8 cellular contexts compared by ENCODE assay signal in the genomic region with DNA sequence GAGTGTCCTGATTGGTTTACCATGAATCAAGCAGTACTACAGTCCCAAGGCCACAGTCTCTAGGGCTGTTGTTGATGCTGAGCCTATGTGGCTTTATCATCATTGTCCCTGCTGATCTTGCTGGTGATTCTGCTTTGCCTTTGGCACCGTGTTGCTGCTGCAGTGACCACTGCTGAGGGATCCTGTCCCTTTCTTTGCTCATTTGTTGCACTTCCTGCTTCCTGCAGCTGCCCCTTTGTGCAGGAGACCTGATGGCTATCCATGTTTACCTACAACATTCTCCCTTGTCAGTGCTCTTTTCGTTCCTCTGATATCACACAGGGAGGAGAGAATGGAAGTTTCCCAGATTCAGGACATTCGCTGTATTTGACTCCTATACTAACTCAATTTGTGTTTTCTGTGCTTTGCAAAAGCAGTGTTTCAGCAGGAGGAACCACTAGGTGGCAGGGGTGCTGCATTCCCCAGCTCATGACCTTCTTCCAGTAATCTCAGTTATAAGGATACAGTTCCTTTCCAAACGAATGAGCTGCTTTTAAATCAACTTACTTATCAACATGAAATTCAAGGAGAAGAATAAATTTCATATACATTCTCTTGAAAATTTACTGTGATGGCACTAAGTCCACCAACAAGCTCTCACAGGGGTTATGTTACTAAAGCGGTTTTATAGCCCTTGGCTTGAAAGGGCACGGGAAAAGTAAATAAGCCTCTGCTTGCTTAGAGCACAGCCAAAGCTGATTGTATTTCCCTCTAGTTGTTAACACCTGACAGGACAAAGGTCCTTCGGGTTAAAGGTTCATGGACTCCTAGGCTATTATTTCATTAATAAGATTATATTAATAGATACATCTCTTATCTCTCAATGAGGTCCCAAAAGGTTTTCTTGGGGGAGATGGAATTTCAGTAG. TPM values are rescaled to one million over a fixed set of nuclear protein-coding genes. Genes with fewer than 3 reads are reported as not detected.
DNase-seq lines count a peak whose midpoint lies in the region; ATAC-seq and TF ChIP-seq lines count a peak whose summit lies in the region.

No MANE protein-coding gene starts in this region.

- no peaks in the 10 kb centered on the region for H3K79me1 ChIP-seq in neuronal stem cell (ENCODE audit: low read depth, low read length)

- no peaks in the 10 kb centered on the region for H3K36me3 Mint-ChIP-seq in activated T-helper 2 cell treated with anti-CD3 and anti-CD28 coated beads, Interferon-gamma antibody, Interleukin-2, Interleukin-4, amounts not matched to agents 10 μg/mL and 5 μg/mL and 100 μg/mL, durations not matched to agents 14 hours and 24 hours and 36 hours (ENCODE audit: low read depth)

- no CpG with 5 or more reads among the region's 7 CpGs for WGBS in neuronal stem cell (ENCODE audit: extremely low coverage in 2 of 2, insufficient read length in 2 of 2, insufficient replicate concordance in 1 of 2), 2 donors
- WGBS in tibial nerve, 2 donors = 18 to 20% methylated on average over 7 of the region's 7 CpGs

- no peak overlapping the region for H3K4me3 ChIP-seq in Peyer's patch
- H3K4me3 ChIP-seq in neuronal stem cell (ENCODE audit: low read length in 2 of 2) = peak overlapping the region in 1 of 2 donors; percentile 26
- H3K4me3 ChIP-seq in tibial nerve = no peak overlapping the region

- TF ChIP-seq POLR2A in Peyer's patch (IDR thresholded peaks at IDR 0.05) = no peak
- no peak for TF ChIP-seq POLR2A in tibial nerve (IDR thresholded peaks at IDR 0.05)

- H3K9me3 Mint-ChIP-seq in activated T-helper 2 cell treated with anti-CD3 and anti-CD28 coated beads, Interferon-gamma antibody, Interleukin-2, Interleukin-4, amounts not matched to agents 10 μg/mL and 5 μg/mL and 100 μg/mL, durations not matched to agents 14 hours and 24 hours and 36 hours = no peaks in the 10 kb centered on the region

- H3K27me3 ChIP-seq in Peyer's patch (no peaks in the 10 kb centered on the region), foreskin keratinocyte (no peaks in the 10 kb centered on the region), neuronal stem cell (ENCODE audit: control insufficient read depth in 3 of 3, insufficient read depth in 3 of 3, low read depth in 1 of 3, low read length in 3 of 3) (no peaks in the 10 kb centered on the region), tibial nerve (no peaks in the 10 kb centered on the region)

- no peak overlapping the region for H3K18ac ChIP-seq in neuronal stem cell (ENCODE audit: low read length)

- no peak overlapping the region for H2BK5ac ChIP-seq in neuronal stem cell (ENCODE audit: low read length)

- H2AFZ ChIP-seq in neuronal stem cell (ENCODE audit: low read length) = peak overlapping the region; percentile 83

- DNase-seq in DMS79 treated with DMSO at 0.1 percent for 48 hours (lab: John Stamatoyannopoulos, UW) = peak; percentile 43
- DNase-seq in DMS79 (lab: John Stamatoyannopoulos, UW) = no peak
- DNase-seq in HT-29 (ENCODE audit: low spot score) = peak; percentile 76
- DNase-seq in Peyer's patch = peak; percentile 58 to 86 (median 58)
- DNase-seq in activated T-helper 2 cell treated with anti-CD3 and anti-CD28 coated beads, Interferon-gamma antibody, Interleukin-2, Interleukin-4, amounts not matched to agents 10 μg/mL and 5 μg/mL and 100 μg/mL, durations not matched to agents 14 hours and 24 hours and 36 hours (ENCODE audit: low spot score) = peak; percentile 34
- DNase-seq in foreskin keratinocyte = peak in 1 of 2 donors; percentile 48
- peak; percentile 43 for DNase-seq in neuronal stem cell (ENCODE audit: low spot score)
- DNase-seq in tibial nerve (ENCODE audit: low spot score in 2 of 2) = peak; percentile 34 to 70

- H3K4me3 Mint-ChIP-seq in activated T-helper 2 cell treated with anti-CD3 and anti-CD28 coated beads, Interferon-gamma antibody, Interleukin-2, Interleukin-4, amounts not matched to agents 10 μg/mL and 5 μg/mL and 100 μg/mL, durations not matched to agents 14 hours and 24 hours and 36 hours (ENCODE audit: low read depth) = no peak overlapping the region

- H3K4me1 ChIP-seq in Peyer's patch (peaks cover 0 to 17% (median 0%) of the 10 kb centered on the region in 4 donors), foreskin keratinocyte (peaks cover 22% of the 10 kb centered on the region), neuronal stem cell (ENCODE audit: control insufficient read depth in 2 of 2, insufficient read depth in 1 of 2, low read depth in 1 of 2, low read length in 2 of 2) (peaks cover 5 to 22% of the 10 kb centered on the region in 2 donors), tibial nerve (peaks cover 0 to 10% (median 3%) of the 10 kb centered on the region in 4 donors)

- no peak overlapping the region for H3K27ac Mint-ChIP-seq in activated T-helper 2 cell treated with anti-CD3 and anti-CD28 coated beads, Interferon-gamma antibody, Interleukin-2, Interleukin-4, amounts not matched to agents 10 μg/mL and 5 μg/mL and 100 μg/mL, durations not matched to agents 14 hours and 24 hours and 36 hours

- H2AK5ac ChIP-seq in neuronal stem cell (ENCODE audit: low read depth, low read length) = no peak overlapping the region

- H3K36me3 ChIP-seq in Peyer's patch (no peaks in the 10 kb centered on the region), neuronal stem cell (replicated peaks in 1 of 2; ENCODE audit: control insufficient read depth in 2 of 2, insufficient read depth in 2 of 2, low read length in 2 of 2) (peaks cover 0 to 2% of the 10 kb centered on the region in 2 donors), tibial nerve (peaks cover 0 to 18% (median 0%) of the 10 kb centered on the region in 3 donors)

- intact Hi-C loops in activated T-helper 2 cell treated with anti-CD3 and anti-CD28 coated beads, Interferon-gamma antibody, Interleukin-2, Interleukin-4, amounts not matched to agents 10 μg/mL and 5 μg/mL and 100 μg/mL, durations not matched to agents 14 hours and 24 hours and 36 hours (cut with micrococcal nuclease) = loop anchor here (1.0 to 5.0 kb wide), 4 partner anchors 9 to 299 kb away; no protein-coding TSS in a partner anchor

- H3K9ac ChIP-seq in neuronal stem cell (ENCODE audit: low read depth, low read length, poor library complexity) = no peak overlapping the region

- no peak overlapping the region for H4K8ac ChIP-seq in neuronal stem cell (ENCODE audit: low read depth, low read length)

- no peak overlapping the region for H3K23ac ChIP-seq in neuronal stem cell (ENCODE audit: low read depth, low read length, poor library complexity)

- H2BK120ac ChIP-seq in neuronal stem cell (ENCODE audit: low read depth, low read length) = no peak overlapping the region

- H3K4me1 Mint-ChIP-seq in activated T-helper 2 cell treated with anti-CD3 and anti-CD28 coated beads, Interferon-gamma antibody, Interleukin-2, Interleukin-4, amounts not matched to agents 10 μg/mL and 5 μg/mL and 100 μg/mL, durations not matched to agents 14 hours and 24 hours and 36 hours (ENCODE audit: low read depth) = peaks cover 23% of the 10 kb centered on the region

- TF ChIP-seq CTCF in Peyer's patch (IDR thresholded peaks at IDR 0.05) = peak; percentile 54 to 95 (median 93)
- TF ChIP-seq CTCF in foreskin keratinocyte (conservative IDR thresholded peaks at IDR 0.05) = peak; percentile 94
- TF ChIP-seq CTCF in tibial nerve (IDR thresholded peaks at IDR 0.05) = peak; percentile 76 to 85 (median 81)

- no peak overlapping the region for H3K14ac ChIP-seq in neuronal stem cell (ENCODE audit: low read length)

- no peak overlapping the region for H4K91ac ChIP-seq in neuronal stem cell (ENCODE audit: low read depth, low read length, poor library complexity)

- no peaks in the 10 kb centered on the region for H3K27me3 Mint-ChIP-seq in activated T-helper 2 cell treated with anti-CD3 and anti-CD28 coated beads, Interferon-gamma antibody, Interleukin-2, Interleukin-4, amounts not matched to agents 10 μg/mL and 5 μg/mL and 100 μg/mL, durations not matched to agents 14 hours and 24 hours and 36 hours (ENCODE audit: low read depth)

- H3K4me2 ChIP-seq in neuronal stem cell (ENCODE audit: insufficient read depth, low read length, poor library complexity, severe bottlenecking) = no peak overlapping the region

- H3K9me3 ChIP-seq in Peyer's patch (no peaks in the 10 kb centered on the region), neuronal stem cell (replicated peaks in 1 of 2; ENCODE audit: control insufficient read depth in 2 of 2, insufficient read depth in 1 of 2, low read depth in 1 of 2, low read length in 2 of 2) (no peaks in the 10 kb centered on the region), tibial nerve (no peaks in the 10 kb centered on the region)

- no peak overlapping the region for H2BK12ac ChIP-seq in neuronal stem cell (ENCODE audit: low read length)

- peak; percentile 64 for ATAC-seq in foreskin keratinocyte

- peak in 1 of 2 donors; percentile 35 for TF ChIP-seq EP300 in tibial nerve (IDR thresholded peaks at IDR 0.05)

- H3K27ac ChIP-seq in Peyer's patch = peak overlapping the region in 2 of 4 donors; percentile 22 to 48
- H3K27ac ChIP-seq in foreskin keratinocyte = no peak overlapping the region
- H3K27ac ChIP-seq in neuronal stem cell (replicated peaks; ENCODE audit: low read length) = no peak overlapping the region
- peak overlapping the region in 2 of 4 donors; percentile 12 to 33 for H3K27ac ChIP-seq in tibial nerve

- no peak overlapping the region for H3K4ac ChIP-seq in neuronal stem cell (ENCODE audit: low read length)

- no peak overlapping the region for H2BK15ac ChIP-seq in neuronal stem cell (ENCODE audit: low read length)

RNA-seq across cellular contexts. Expression of a gene that starts 9.7 kb away (rescaled TPM):
- total RNA-seq in HT-29 (2014; rRNA removed; shearing (Covaris generic)) = 12.2 and 21.1 TPM in 2 replicates
- 10 to 100 TPM; 16.8 to 31.5 (median 22.7) TPM for total RNA-seq in Peyer's patch
- 56.5 and 57.7 TPM in 2 replicates for total RNA-seq in activated T-helper 2 cell treated with anti-CD3 and anti-CD28 coated beads, Interferon-gamma antibody, Interleukin-2, Interleukin-4, amounts not matched to agents 10 μg/mL and 5 μg/mL and 100 μg/mL, durations not matched to agents 14 hours and 24 hours and 36 hours
- 43.6 and 60.7 TPM in 2 replicates for total RNA-seq in foreskin keratinocyte
- 39.8 and 44.2 TPM in 2 replicates for polyA plus RNA-seq in foreskin keratinocyte
- polyA plus RNA-seq in neuronal stem cell (2013, experiment 1 of 2) = 29.3 TPM
- 27.9 TPM for polyA plus RNA-seq in neuronal stem cell (2013, experiment 2 of 2)
- 10 to 100 TPM; 21.6 to 42.6 (median 30.5) TPM for total RNA-seq in tibial nerve

RNA-seq across cellular contexts. Expression of a gene that starts 44.2 kb away (rescaled TPM):
- total RNA-seq in HT-29 (2014; rRNA removed; shearing (Covaris generic)) = 27.3 and 41.9 TPM in 2 replicates
- total RNA-seq in Peyer's patch (100 to 1,000 TPM in 3 of 4 donors, 10 to 100 TPM in 1; 72.5 to 272 (median 147) TPM), foreskin keratinocyte (71.6 and 77.5 TPM in 2 replicates), tibial nerve (100 to 1,000 TPM in 3 of 4 donors, 10 to 100 TPM in 1; 96.9 to 130 (median 115) TPM)
- 146 and 148 TPM in 2 replicates for total RNA-seq in activated T-helper 2 cell treated with anti-CD3 and anti-CD28 coated beads, Interferon-gamma antibody, Interleukin-2, Interleukin-4, amounts not matched to agents 10 μg/mL and 5 μg/mL and 100 μg/mL, durations not matched to agents 14 hours and 24 hours and 36 hours
- polyA plus RNA-seq in foreskin keratinocyte = 8.9 and 11.5 TPM in 2 replicates
- 210 TPM for polyA plus RNA-seq in neuronal stem cell (2013, experiment 1 of 2)
- 225 TPM for polyA plus RNA-seq in neuronal stem cell (2013, experiment 2 of 2)
